ENCODE assay signal across 9 cellular contexts in the genomic region with DNA sequence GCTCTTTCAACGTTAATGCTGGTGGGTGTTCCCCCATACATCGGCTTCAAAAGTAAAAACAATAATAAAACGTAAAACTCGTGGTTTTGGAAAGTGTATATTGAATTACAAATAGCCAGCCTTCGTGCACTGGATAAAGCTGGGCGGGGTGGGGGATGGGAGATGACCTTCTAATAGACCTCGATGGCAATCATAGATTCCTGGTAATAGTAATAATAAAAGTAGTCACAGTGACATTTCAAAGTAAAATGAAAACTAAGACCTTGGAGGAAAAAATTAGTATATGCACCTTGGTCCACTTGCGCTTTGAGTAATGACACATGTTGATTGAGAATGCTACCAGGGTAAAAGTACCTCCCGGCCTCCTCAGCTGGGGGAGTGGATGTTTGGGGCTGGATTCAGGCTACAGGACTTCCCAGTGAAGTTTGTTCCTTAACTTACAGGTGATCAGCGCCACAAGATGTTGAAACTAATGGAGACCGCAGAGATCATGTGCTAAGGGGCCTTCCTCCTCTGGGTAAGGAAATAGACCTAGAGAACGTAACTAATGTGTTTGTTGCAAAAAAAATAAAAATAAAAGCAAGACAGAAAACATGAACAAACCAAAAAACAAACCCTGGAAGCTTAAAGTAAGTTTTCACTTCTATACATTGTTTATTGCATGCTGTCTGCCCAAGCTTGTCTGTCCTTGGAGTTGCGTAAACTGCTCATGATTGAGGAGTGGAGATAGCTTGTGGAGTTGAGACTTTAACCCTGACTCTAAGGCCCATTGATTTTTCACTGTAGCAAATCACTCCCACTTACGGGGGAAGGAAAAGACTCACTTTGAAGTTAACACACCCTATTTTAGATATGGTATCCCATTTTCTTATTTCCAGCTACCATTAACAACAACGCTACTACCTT. TPM values are rescaled to one million over a fixed set of nuclear protein-coding genes. Genes with fewer than 3 reads are reported as not detected.
DNase-seq lines count a peak whose midpoint lies in the region; ATAC-seq and TF ChIP-seq lines count a peak whose summit lies in the region.
"Had no signal": no experiment of that assay in that cellular context is flagged by ENCODE, and none has a peak within 500 bp of the region (broad histone marks: within the 10 kb centered on the region; RNA-seq: fewer than 3 reads in every experiment).

No MANE protein-coding gene starts in this region.

- intact Hi-C loops in left cardiac atrium (cut with DNase I) = no loop called here

- H3K27me3 ChIP-seq in cardiac muscle cell (no peaks in the 10 kb centered on the region), upper lobe of left lung (no peaks in the 10 kb centered on the region)

- no peak for TF ChIP-seq POLR2A in upper lobe of left lung (IDR thresholded peaks at IDR 0.05)

- peaks cover 45% of the 10 kb centered on the region for H3K4me1 Mint-ChIP-seq in chondrocyte (ENCODE audit: low read depth)
- peaks cover 45% of the 10 kb centered on the region for H3K4me1 Mint-ChIP-seq in mesothelial cell of epicardium

- H3K27me3 Mint-ChIP-seq in chondrocyte (ENCODE audit: low read depth) (no peaks in the 10 kb centered on the region), mesothelial cell of epicardium (ENCODE audit: low read depth) (no peaks in the 10 kb centered on the region)

- TF ChIP-seq EP300 in upper lobe of left lung (IDR thresholded peaks at IDR 0.05) = no peak

- no peak for ATAC-seq in left cardiac atrium
- no peak for ATAC-seq in upper lobe of left lung (ENCODE audit: low FRiP score in 2 of 2)
- no peak for ATAC-seq in HG02642 (IDR thresholded peaks at IDR 0.05; ENCODE audit: poor library complexity, unreplicated experiment)
- no peak for ATAC-seq in GM19395 (IDR thresholded peaks at IDR 0.05; ENCODE audit: unreplicated experiment)

- H3K9me3 ChIP-seq in cardiac muscle cell (ENCODE audit: low read depth) (no peaks in the 10 kb centered on the region), upper lobe of left lung (no peaks in the 10 kb centered on the region)

- no peaks in the 10 kb centered on the region for H3K9me3 Mint-ChIP-seq in chondrocyte (ENCODE audit: low read depth)
- no peaks in the 10 kb centered on the region for H3K9me3 Mint-ChIP-seq in mesothelial cell of epicardium

- WGBS in upper lobe of left lung, 2 donors = 51% methylated on average over 15 of the region's 15 CpGs

- H3K4me1 ChIP-seq in cardiac muscle cell (ENCODE audit: low read depth) (peaks cover 43% of the 10 kb centered on the region), upper lobe of left lung (peaks cover 0 to 18% (median 7%) of the 10 kb centered on the region in 4 donors)

- H3K4me3 ChIP-seq in cardiac muscle cell (peak overlapping the region; percentile 61), upper lobe of left lung (peak overlapping the region in 3 of 4 donors; percentile 64 to 92 (median 83))

- no peak for TF ChIP-seq CTCF in cardiac muscle cell (IDR thresholded peaks at IDR 0.05; ENCODE audit: low read depth, low read length)
- no peak for TF ChIP-seq CTCF in chondrocyte (IDR thresholded peaks at IDR 0.05)
- TF ChIP-seq CTCF in mesothelial cell of epicardium (IDR thresholded peaks at IDR 0.05; ENCODE audit: unreplicated experiment) = no peak
- TF ChIP-seq CTCF in upper lobe of left lung (IDR thresholded peaks at IDR 0.05) = no peak

- no peak for DNase-seq in cardiac muscle cell (ENCODE audit: low read depth in 1 of 2, low spot score in 1 of 2)
- DNase-seq in left cardiac atrium = no peak
- DNase-seq in chondrocyte (ENCODE audit: low spot score) = no peak
- no peak for DNase-seq in mesothelial cell of epicardium (ENCODE audit: low spot score in 2 of 2, unreplicated experiment in 2 of 2)
- no peak for DNase-seq in upper lobe of left lung
- DNase-seq in hepatic stellate cell (ENCODE audit: low spot score) = no peak

- H3K36me3 ChIP-seq in cardiac muscle cell (no peaks in the 10 kb centered on the region), upper lobe of left lung (no peaks in the 10 kb centered on the region)

- H3K36me3 Mint-ChIP-seq in chondrocyte (ENCODE audit: low read depth) = peaks cover 14% of the 10 kb centered on the region
- no peaks in the 10 kb centered on the region for H3K36me3 Mint-ChIP-seq in mesothelial cell of epicardium
- H3K36me3 Mint-ChIP-seq: CD14-positive monocyte had no signal

- H3K4me3 Mint-ChIP-seq in chondrocyte (ENCODE audit: unreplicated experiment) (peak overlapping the region; percentile 92), mesothelial cell of epicardium (peak overlapping the region; percentile 94)

- H3K27ac ChIP-seq in cardiac muscle cell (peak overlapping the region; percentile 86), upper lobe of left lung (peak overlapping the region; percentile 89 to 93 (median 91))

- H3K27ac Mint-ChIP-seq in chondrocyte (ENCODE audit: unreplicated experiment) (peak overlapping the region; percentile 98), mesothelial cell of epicardium (peak overlapping the region; percentile 98)
- H3K27ac Mint-ChIP-seq: CD14-positive monocyte had no signal

RNA-seq across cellular contexts. Expression of gene LRIG3, which starts 0.9 kb away (rescaled TPM):
- total RNA-seq in cardiac muscle cell (10.7 and 24.2 TPM in 2 replicates), left cardiac atrium (10 to 100 TPM in 1 of 2 donors, 1 to 10 TPM in 1; 7.3 to 13.0 TPM), chondrocyte (80.4 to 207 TPM (median 85.8 TPM) in 3 replicates), mesothelial cell of epicardium (16.2 to 22.3 TPM (median 20.3 TPM) in 3 replicates), upper lobe of left lung (10 to 100 TPM; 18.3 to 91.8 (median 33.1) TPM)
- polyA plus RNA-seq in cardiac muscle cell = 8.5 and 14.7 TPM in 2 replicates
- polyA plus RNA-seq: CD14-positive monocyte had no signal
